Comparison of ENCODE assay signal across 8 cellular contexts in the genomic region with DNA sequence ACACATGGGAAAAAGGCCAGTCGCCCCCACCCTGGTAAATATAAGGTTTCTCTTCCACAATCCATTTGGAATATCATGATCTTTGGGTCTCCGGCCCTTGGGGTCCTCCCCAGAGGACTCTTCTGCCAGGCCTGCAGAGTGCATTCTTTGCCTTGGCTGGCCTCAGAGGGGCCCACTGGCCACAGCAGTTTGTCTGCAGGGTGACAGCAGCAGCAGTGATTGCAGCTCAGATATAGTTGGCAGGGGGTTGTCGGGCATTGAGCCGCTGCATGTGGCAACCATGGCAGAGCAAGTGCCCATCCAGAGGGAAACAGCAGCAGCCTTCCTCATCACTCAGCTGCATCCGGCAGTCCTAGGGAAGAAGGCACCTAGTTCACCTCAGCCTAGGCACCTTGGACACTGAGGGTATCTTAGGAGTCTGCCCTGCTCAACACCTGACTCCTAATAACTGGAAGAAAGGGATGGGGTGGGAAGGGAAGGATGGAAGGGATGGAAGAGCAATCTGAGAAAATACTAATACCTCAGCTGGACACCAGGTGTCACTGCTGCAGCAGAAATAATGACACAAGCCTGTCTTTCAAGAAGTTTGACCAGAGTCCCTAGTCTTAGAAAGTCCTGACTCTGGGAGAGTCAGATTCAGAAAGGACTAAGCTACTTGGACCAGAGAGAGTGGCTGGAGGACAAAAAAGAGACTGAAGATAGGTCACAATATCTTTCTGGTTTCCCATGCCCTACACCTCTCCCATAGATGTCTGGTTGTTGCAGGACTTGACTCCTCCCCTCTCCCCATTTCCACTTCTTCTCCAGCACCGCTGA. TPM values are rescaled to one million over a fixed set of nuclear protein-coding genes. Genes with fewer than 3 reads are reported as not detected.
DNase-seq lines count a peak whose midpoint lies in the region; ATAC-seq, FAIRE-seq and TF ChIP-seq lines count a peak whose summit lies in the region.

No MANE protein-coding gene starts in this region.

- CTCF ChIA-PET in activated CD8-positive, alpha-beta memory T cell treated with anti-CD3 and anti-CD28 coated beads, Interleukin-2, amount 10 ng/mL, durations not matched to agents 7 days and 5 days (lab: Charles Lee): interaction anchor here (0.8 to 13.3 kb wide), 24 partner anchors 11 to 403 kb away, joined by 3 to 200 read pairs (median 4); a partner anchor contains a TSS

- no peak for TF ChIP-seq EP300 in ovary (IDR thresholded peaks at IDR 0.05)

- H3K4me1 ChIP-seq in ACC112 (ENCODE audit: control insufficient read depth, insufficient read depth, low read length, unreplicated experiment): peaks cover 48% of the 10 kb centered on the region
- H3K4me1 ChIP-seq in foreskin keratinocyte: peaks cover 23% of the 10 kb centered on the region
- H3K4me1 ChIP-seq in ovary (ENCODE audit: insufficient read depth): peaks cover 4% of the 10 kb centered on the region

- FAIRE-seq in H54 (lab: Jason Lieb, UNC): no peak

- no peak overlapping the region for H3K4me3 Mint-ChIP-seq in activated CD8-positive, alpha-beta memory T cell treated with anti-CD3 and anti-CD28 coated beads, Interleukin-2, amount 10 ng/mL, durations not matched to agents 7 days and 5 days

- peak; percentile 80 for DNase-seq in EH (ENCODE audit: low read depth)
- peak; percentile 38 for DNase-seq in NCI-H1694 treated with DMSO at 0.1 percent for 48 hours (lab: John Stamatoyannopoulos, UW)
- DNase-seq in activated CD8-positive, alpha-beta memory T cell treated with anti-CD3 and anti-CD28 coated beads, Interleukin-2, amount 10 ng/mL, durations not matched to agents 7 days and 5 days: peak; percentile 52
- DNase-seq in foreskin keratinocyte: peak in 1 of 2 donors; percentile 51
- DNase-seq in ovary: peak in 1 of 5 donors; percentile 56
- DNase-seq in H54 (ENCODE audit: insufficient read length, low spot score): no peak
- no peak for DNase-seq in NCI-H187 treated with DMSO at 0.1 percent for 48 hours (lab: John Stamatoyannopoulos, UW)

- H2AFZ ChIP-seq in ACC112 (ENCODE audit: low read length, unreplicated experiment): no peak overlapping the region

- TF ChIP-seq POLR2A in ovary (IDR thresholded peaks at IDR 0.05) (no peak), H54 (IDR thresholded peaks at IDR 0.05; ENCODE audit: low read depth, low read length) (no peak)

- no peaks in the 10 kb centered on the region for H3K9me3 Mint-ChIP-seq in activated CD8-positive, alpha-beta memory T cell treated with anti-CD3 and anti-CD28 coated beads, Interleukin-2, amount 10 ng/mL, durations not matched to agents 7 days and 5 days (ENCODE audit: low read depth)

- ATAC-seq in activated CD8-positive, alpha-beta memory T cell treated with anti-CD3 and anti-CD28 coated beads, Interleukin-2, amount 10 ng/mL, durations not matched to agents 7 days and 5 days: peak; percentile 51
- peak; percentile 34 for ATAC-seq in foreskin keratinocyte

- no peak overlapping the region for H3K27ac Mint-ChIP-seq in activated CD8-positive, alpha-beta memory T cell treated with anti-CD3 and anti-CD28 coated beads, Interleukin-2, amount 10 ng/mL, durations not matched to agents 7 days and 5 days

- H3K36me3 ChIP-seq in ACC112 (ENCODE audit: insufficient read depth, low read length) (peaks cover 23% of the 10 kb centered on the region; the same call in 1 of the 2 replicates), ovary (no peaks in the 10 kb centered on the region)

- peaks cover 18% of the 10 kb centered on the region for H3K79me2 ChIP-seq in ACC112 (ENCODE audit: control insufficient read depth, insufficient read depth, low read length, unreplicated experiment)

- peak overlapping the region; percentile 84 for H3K27ac ChIP-seq in ACC112 (ENCODE audit: low read depth, low read length)
- no peak overlapping the region for H3K27ac ChIP-seq in foreskin keratinocyte
- H3K27ac ChIP-seq in ovary: no peak overlapping the region

- H3K27me3 ChIP-seq in ACC112 (ENCODE audit: insufficient read depth, low read length) (no peaks in the 10 kb centered on the region), foreskin keratinocyte (no peaks in the 10 kb centered on the region), ovary (no peaks in the 10 kb centered on the region)

- no peaks in the 10 kb centered on the region for H3K9me3 ChIP-seq in ovary

- no peaks in the 10 kb centered on the region for H3K36me3 Mint-ChIP-seq in activated CD8-positive, alpha-beta memory T cell treated with anti-CD3 and anti-CD28 coated beads, Interleukin-2, amount 10 ng/mL, durations not matched to agents 7 days and 5 days

- 88 to 91% (median 90%) methylated on average over 6 of the region's 6 CpGs for WGBS in ovary, 3 donors

- peaks cover 14% of the 10 kb centered on the region for H3K27me3 Mint-ChIP-seq in activated CD8-positive, alpha-beta memory T cell treated with anti-CD3 and anti-CD28 coated beads, Interleukin-2, amount 10 ng/mL, durations not matched to agents 7 days and 5 days

- no peaks in the 10 kb centered on the region for H3K4me1 Mint-ChIP-seq in activated CD8-positive, alpha-beta memory T cell treated with anti-CD3 and anti-CD28 coated beads, Interleukin-2, amount 10 ng/mL, durations not matched to agents 7 days and 5 days

- no peak overlapping the region for H3K4me3 ChIP-seq in ACC112 (ENCODE audit: low read depth, low read length)
- H3K4me3 ChIP-seq in ovary: no peak overlapping the region

- intact Hi-C loops in ovary (cut with DNase I): no loop called here

- TF ChIP-seq CTCF in foreskin keratinocyte (conservative IDR thresholded peaks at IDR 0.05) (peak; percentile 78), ovary (IDR thresholded peaks at IDR 0.05) (peak; percentile 46 to 56 (median 50))

RNA-seq across cellular contexts. Expression of a gene that starts 8.9 kb away (rescaled TPM):
- total RNA-seq in activated CD8-positive, alpha-beta memory T cell treated with anti-CD3 and anti-CD28 coated beads, Interleukin-2, amount 10 ng/mL, durations not matched to agents 7 days and 5 days: 1 to 10 TPM in 1 of 2 experiments, under 1 TPM in 1; 0.41 to 1.2 TPM
- 157 and 164 TPM in 2 replicates for total RNA-seq in foreskin keratinocyte
- 93.6 and 105 TPM in 2 replicates for polyA plus RNA-seq in foreskin keratinocyte
- 10 to 100 TPM; 13.7 to 34.5 (median 19.1) TPM for total RNA-seq in ovary
- 10 to 100 TPM; 11.2 to 21.1 TPM for polyA plus RNA-seq in ovary

RNA-seq across cellular contexts. Expression of a gene that starts 16.5 kb away (rescaled TPM):
- 10 to 100 TPM; 57.0 to 77.9 TPM for total RNA-seq in activated CD8-positive, alpha-beta memory T cell treated with anti-CD3 and anti-CD28 coated beads, Interleukin-2, amount 10 ng/mL, durations not matched to agents 7 days and 5 days
- total RNA-seq in foreskin keratinocyte (44.1 and 51.5 TPM in 2 replicates), ovary (100 to 1,000 TPM in 1 of 7 donors, 10 to 100 TPM in 6; 31.6 to 111 (median 41.6) TPM)
- polyA plus RNA-seq in foreskin keratinocyte (36.2 and 54.1 TPM in 2 replicates), ovary (10 to 100 TPM; 55.6 to 58.4 TPM)

RNA-seq across cellular contexts. Expression of a gene that starts 36.5 kb away (rescaled TPM):
- total RNA-seq in activated CD8-positive, alpha-beta memory T cell treated with anti-CD3 and anti-CD28 coated beads, Interleukin-2, amount 10 ng/mL, durations not matched to agents 7 days and 5 days: 10 to 100 TPM in 1 of 2 experiments, 1 to 10 TPM in 1; 9.0 to 12.6 TPM
- total RNA-seq in foreskin keratinocyte: 7.9 and 9.2 TPM in 2 replicates
- polyA plus RNA-seq in foreskin keratinocyte: 6.2 and 7.6 TPM in 2 replicates
- total RNA-seq in ovary: 10 to 100 TPM in 4 of 7 donors, 1 to 10 TPM in 3; 7.2 to 11.8 (median 10.2) TPM
- 10 to 100 TPM; 12.1 to 12.7 TPM for polyA plus RNA-seq in ovary

RNA-seq across cellular contexts. Expression of a gene that starts 44.2 kb away (rescaled TPM):
- total RNA-seq in activated CD8-positive, alpha-beta memory T cell treated with anti-CD3 and anti-CD28 coated beads, Interleukin-2, amount 10 ng/mL, durations not matched to agents 7 days and 5 days: 10 to 100 TPM; 49.2 to 84.0 TPM
- total RNA-seq in foreskin keratinocyte (177 and 186 TPM in 2 replicates), ovary (10 to 100 TPM; 37.6 to 92.3 (median 65.4) TPM)
- polyA plus RNA-seq in foreskin keratinocyte (153 and 160 TPM in 2 replicates), ovary (100 to 1,000 TPM in 1 of 2 donors, 10 to 100 TPM in 1; 40.2 to 109 TPM)

RNA-seq across cellular contexts. Expression of a gene that starts 54.5 kb away (rescaled TPM):
- 10 to 100 TPM; 82.9 to 96.7 TPM for total RNA-seq in activated CD8-positive, alpha-beta memory T cell treated with anti-CD3 and anti-CD28 coated beads, Interleukin-2, amount 10 ng/mL, durations not matched to agents 7 days and 5 days
- total RNA-seq in foreskin keratinocyte (42.4 and 47.2 TPM in 2 replicates), ovary (100 to 1,000 TPM in 5 of 7 donors, 10 to 100 TPM in 2; 90.9 to 244 (median 129) TPM)
- polyA plus RNA-seq in foreskin keratinocyte (27.0 and 32.1 TPM in 2 replicates), ovary (100 to 1,000 TPM in 1 of 2 donors, 10 to 100 TPM in 1; 57.0 to 104 TPM)

Comparison
In these comparisons a context has a peak if more than half of its experiments do, and no peak if none do; other contexts are left out.
1. DNase-seq: peak in EH (single experiment), NCI-H1694 treated with DMSO at 0.1 percent for 48 hours (single experiment) and activated CD8-positive, alpha-beta memory T cell treated with anti-CD3 and anti-CD28 coated beads, Interleukin-2, amount 10 ng/mL, durations not matched to agents 7 days and 5 days (single experiment); none in H54 (single experiment) and NCI-H187 treated with DMSO at 0.1 percent for 48 hours (single experiment).
2. RNA of a gene that starts 8.9 kb away (total RNA-seq): 157 to 164 TPM in foreskin keratinocyte and 13.7 to 34.5 TPM in ovary; 0.41 to 1.2 TPM in activated CD8-positive, alpha-beta memory T cell treated with anti-CD3 and anti-CD28 coated beads, Interleukin-2, amount 10 ng/mL, durations not matched to agents 7 days and 5 days; every median in the first group is over 4 times any median in the second.